ENCODE assay signal across 24 cellular contexts in the genomic region with DNA sequence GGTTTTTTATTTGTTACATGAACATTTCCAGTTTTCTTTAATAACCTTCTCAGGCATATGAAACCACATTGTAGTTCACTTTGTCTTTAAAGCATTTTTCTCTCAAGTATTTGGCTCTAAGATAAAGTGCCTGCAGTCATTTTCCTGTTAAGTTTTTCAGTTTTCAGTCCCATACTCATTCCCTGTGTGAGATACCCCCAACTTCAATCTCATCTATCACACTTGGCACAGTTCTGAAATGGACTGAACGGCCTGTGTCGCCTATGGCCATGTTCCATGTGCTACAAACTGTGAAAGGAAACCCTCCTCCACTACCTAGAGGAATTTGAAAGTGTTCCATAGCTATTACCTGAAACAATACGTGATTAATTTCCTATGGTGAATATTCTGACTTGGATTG.
DNase-seq lines count a peak whose midpoint lies in the region; TF ChIP-seq lines count a peak whose summit lies in the region.
"Had no signal": no experiment of that assay in that cellular context is flagged by ENCODE, and none has a peak within 500 bp of the region (broad histone marks: within the 10 kb centered on the region; RNA-seq: fewer than 3 reads in every experiment).

No MANE protein-coding gene starts in this region.

- no peaks in the 10 kb centered on the region for H3K36me3 ChIP-seq in HUES6 (ENCODE audit: control insufficient read depth, insufficient read depth, low read length)
- H3K36me3 ChIP-seq: brain microvascular endothelial cell, heart right ventricle, SJSA1, transverse colon had no signal

- H3K27ac ChIP-seq in HUES6 (ENCODE audit: low read depth, low read length) (peak overlapping the region; percentile 95), substantia nigra (ENCODE audit: low read depth, low read length, poor library complexity, severe bottlenecking) (peak overlapping the region; percentile 69)
- H3K27ac ChIP-seq: brain microvascular endothelial cell, heart right ventricle, SJSA1, transverse colon had no signal

- peaks cover 38% of the 10 kb centered on the region for H3K4me1 Mint-ChIP-seq in brain
- H3K4me1 Mint-ChIP-seq: stimulated activated naive CD8-positive, alpha-beta T cell treated with anti-CD3 and anti-CD28 coated beads, Interleukin-15, amount 100 ng/mL, for 72 hours; T-cell had no signal

- DNase-seq in inferior parietal cortex (ENCODE audit: extremely low spot score) (peak; percentile 44), substantia nigra (lab: John Stamatoyannopoulos, UW) (no peak), GM19238 (ENCODE audit: insufficient read length, low spot score) (no peak), NCI-H2029 (lab: John Stamatoyannopoulos, UW) (no peak), germinal center (ENCODE audit: low spot score) (no peak)
- DNase-seq: activated CD4-positive, alpha-beta T cell treated with anti-CD3 and anti-CD28 coated beads, Interleukin-2, amount 50 U/mL, for 4 hours; activated naive CD4-positive, alpha-beta T cell; activated T-cell treated with anti-CD3 and anti-CD28 coated beads, Interleukin-2, amount 50 U/mL, for 72 hours; brain microvascular endothelial cell; COR-L47; effector memory CD8-positive, alpha-beta T cell; heart right ventricle; IMR-90; mesenchymal stem cell; NCI-H146; NCI-H2171; NCI-H524 treated with DMSO at 0.1 percent for 48 hours; RPMI8226; stimulated activated naive CD8-positive, alpha-beta T cell treated with anti-CD3 and anti-CD28 coated beads, Interleukin-15, amount 100 ng/mL, for 72 hours; T-cell; transverse colon had no signal

- no peak overlapping the region for H3K4me3 Mint-ChIP-seq in brain
- H3K4me3 Mint-ChIP-seq: activated T-cell treated with anti-CD3 and anti-CD28 coated beads, Interleukin-2, amount 50 U/mL, for 72 hours; effector memory CD8-positive, alpha-beta T cell; stimulated activated naive CD8-positive, alpha-beta T cell treated with anti-CD3 and anti-CD28 coated beads, Interleukin-15, amount 100 ng/mL, for 72 hours; T-cell had no signal

- no peak for TF ChIP-seq CTCF in brain (conservative IDR thresholded peaks at IDR 0.05)

- peak overlapping the region; percentile 64 for H3K9ac ChIP-seq in HUES6 (ENCODE audit: low read length)

- no peaks in the 10 kb centered on the region for H3K27me3 ChIP-seq in HUES6 (ENCODE audit: control insufficient read depth, insufficient read depth, low read length)
- H3K27me3 ChIP-seq: brain microvascular endothelial cell, heart right ventricle, SJSA1, transverse colon had no signal

- H3K27ac Mint-ChIP-seq in brain, result peak overlapping the region in 4 of 5 experiments; percentile 85 to 95 (median 92)
- H3K27ac Mint-ChIP-seq: activated T-cell treated with anti-CD3 and anti-CD28 coated beads, Interleukin-2, amount 50 U/mL, for 72 hours; effector memory CD8-positive, alpha-beta T cell; stimulated activated naive CD8-positive, alpha-beta T cell treated with anti-CD3 and anti-CD28 coated beads, Interleukin-15, amount 100 ng/mL, for 72 hours; T-cell had no signal

- H3K9me3 ChIP-seq in HUES6 (ENCODE audit: control insufficient read depth, insufficient read depth, low read depth, low read length), result no peaks in the 10 kb centered on the region
- H3K9me3 ChIP-seq: heart right ventricle, SJSA1, transverse colon had no signal

- H3K4me3 ChIP-seq in HUES6 (ENCODE audit: low read depth, low read length), result no peak overlapping the region
- H3K4me3 ChIP-seq: heart right ventricle, SJSA1, transverse colon had no signal

- no peaks in the 10 kb centered on the region for H3K9me3 Mint-ChIP-seq in brain

- no peaks in the 10 kb centered on the region for H3K36me3 Mint-ChIP-seq in brain
- H3K36me3 Mint-ChIP-seq: T-cell had no signal

- no peaks in the 10 kb centered on the region for H3K27me3 Mint-ChIP-seq in brain
- H3K27me3 Mint-ChIP-seq: effector memory CD8-positive, alpha-beta T cell; stimulated activated naive CD8-positive, alpha-beta T cell treated with anti-CD3 and anti-CD28 coated beads, Interleukin-15, amount 100 ng/mL, for 72 hours; T-cell had no signal

- H3K4me1 ChIP-seq in HUES6 (ENCODE audit: control insufficient read depth, insufficient read depth, low read length), result peaks cover 38% of the 10 kb centered on the region
- H3K4me1 ChIP-seq: heart right ventricle, SJSA1, transverse colon had no signal
